ENCODE assay signal across 1 cellular context in the genomic region with DNA sequence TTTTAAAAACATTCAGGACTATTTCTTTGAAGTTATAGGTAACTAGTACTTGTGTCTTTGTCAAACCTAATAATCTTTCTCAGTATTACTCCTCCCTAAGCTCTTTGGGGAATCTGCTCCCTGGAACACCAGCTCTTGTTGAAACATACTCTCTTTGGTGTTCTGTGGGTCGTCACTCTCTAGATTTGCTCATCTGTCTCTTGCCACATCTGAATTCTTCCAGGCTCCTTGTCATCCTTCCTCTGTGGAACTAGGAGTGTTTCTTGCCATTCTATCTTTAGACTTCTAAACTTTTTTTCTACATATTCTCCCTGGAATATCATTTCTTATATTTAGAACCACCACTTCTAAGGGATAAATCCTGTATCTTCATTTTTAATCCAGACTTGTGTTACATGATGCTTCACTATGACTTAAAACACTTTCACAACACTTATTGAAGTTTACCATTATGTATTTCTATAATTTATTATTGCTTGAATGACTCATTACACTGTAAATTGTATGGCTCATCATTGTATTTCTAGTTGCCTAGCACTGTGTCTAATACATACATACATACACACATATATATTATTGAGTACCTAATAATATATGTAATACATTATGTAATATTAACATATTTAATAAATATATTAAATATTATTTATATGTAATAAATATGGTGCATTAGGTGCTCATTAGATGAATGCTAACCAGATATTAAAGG.
TF ChIP-seq lines count a peak whose summit lies in the region.

No MANE protein-coding gene starts in this region.

TF ChIP-seq in IMR-90, 13 proteins besides CTCF, POLR2A, EP300 and RAD21:
- TF ChIP-seq CEBPB (IDR thresholded peaks at IDR 0.05; ENCODE audit: low read depth, low read length) (peak; percentile 16; the same call in 1 of the 2 replicates), SMC3 (IDR thresholded peaks at IDR 0.05; ENCODE audit: low read depth, low read length) (no peak)
